In genomic region chr9:130890869-130891698, GRCh38 we compare ENCODE assay signal across 17 cellular contexts. TPM values are rescaled to one million over a fixed set of nuclear protein-coding genes. Genes with fewer than 3 reads are reported as not detected.
"Had no signal": no experiment of that assay in that cellular context is flagged by ENCODE, and none has a peak within 500 bp of the region (broad histone marks: within the 10 kb centered on the region; RNA-seq: fewer than 3 reads in every experiment).

No MANE protein-coding gene starts in this region.

- DNase-seq: activated CD4-positive, alpha-beta T cell treated with anti-CD3 and anti-CD28 coated beads for 48 hours; activated CD8-positive, alpha-beta T cell treated with anti-CD3 and anti-CD28 coated beads, Interleukin-2, amount 10 ng/mL, durations not matched to agents 7 days and 5 days; activated naive CD4-positive, alpha-beta T cell treated with anti-CD3 and anti-CD28 coated beads, Interleukin-2, amount 10 ng/mL, durations not matched to agents 7 days and 5 days; amniotic stem cell; esophagus squamous epithelium; foreskin fibroblast; naive thymus-derived CD8-positive, alpha-beta T cell; stimulated activated CD4-positive, alpha-beta T cell treated with anti-CD3 and anti-CD28 coated beads, Interleukin-15, amount 100 ng/mL, for 24 hours; stimulated activated CD4-positive, alpha-beta T cell treated with anti-CD3 and anti-CD28 coated beads, Interleukin-4, amount 100 ng/mL, for 24 hours; stimulated activated naive CD8-positive, alpha-beta T cell treated with anti-CD3 and anti-CD28 coated beads, Interleukin-15, amount 100 ng/mL, for 72 hours had no signal

- H3K4me3 ChIP-seq: esophagus squamous epithelium, thoracic aorta had no signal

- ATAC-seq: activated CD8-positive, alpha-beta T cell treated with anti-CD3 and anti-CD28 coated beads, Interleukin-2, amount 10 ng/mL, durations not matched to agents 7 days and 5 days; naive thymus-derived CD8-positive, alpha-beta T cell; stimulated activated naive CD8-positive, alpha-beta T cell treated with anti-CD3 and anti-CD28 coated beads, Interleukin-15, amount 100 ng/mL, for 72 hours had no signal

- H3K27ac ChIP-seq: esophagus squamous epithelium, thoracic aorta had no signal

- H3K9me3 ChIP-seq: esophagus squamous epithelium, thoracic aorta had no signal

RNA-seq across cellular contexts. Expression of gene QRFP, which starts 5.5 kb away (rescaled TPM):
- total RNA-seq: activated CD8-positive, alpha-beta T cell treated with anti-CD3 and anti-CD28 coated beads, Interleukin-2, amount 10 ng/mL, durations not matched to agents 7 days and 5 days; activated T-helper 2 cell treated with anti-CD3 and anti-CD28 coated beads, Interferon-gamma antibody, Interleukin-2, Interleukin-4, amounts not matched to agents 10 μg/mL and 5 μg/mL and 100 μg/mL, durations not matched to agents 14 hours and 24 hours and 36 hours; lung microvascular endothelial cell; mononuclear cell; naive thymus-derived CD8-positive, alpha-beta T cell; omental fat pad; T-helper 1 cell treated with Interleukin-12 subunit alpha and Interleukin-12 subunit beta and Interleukin-4 antibody, amounts not matched to agents 30 ng/mL and 1 ng/mL, for 36 hours; thoracic aorta; urinary bladder had no signal
- polyA plus RNA-seq: naive thymus-derived CD8-positive, alpha-beta T cell had no signal

RNA-seq across cellular contexts. Expression of gene FIBCD1, which starts 48.0 kb away (rescaled TPM):
- total RNA-seq: activated CD8-positive, alpha-beta T cell treated with anti-CD3 and anti-CD28 coated beads, Interleukin-2, amount 10 ng/mL, durations not matched to agents 7 days and 5 days; activated T-helper 2 cell treated with anti-CD3 and anti-CD28 coated beads, Interferon-gamma antibody, Interleukin-2, Interleukin-4, amounts not matched to agents 10 μg/mL and 5 μg/mL and 100 μg/mL, durations not matched to agents 14 hours and 24 hours and 36 hours; esophagus squamous epithelium; lung microvascular endothelial cell; mononuclear cell; naive thymus-derived CD8-positive, alpha-beta T cell; T-helper 1 cell treated with Interleukin-12 subunit alpha and Interleukin-12 subunit beta and Interleukin-4 antibody, amounts not matched to agents 30 ng/mL and 1 ng/mL, for 36 hours; thoracic aorta had no signal
- polyA plus RNA-seq: naive thymus-derived CD8-positive, alpha-beta T cell had no signal
